ENCODE assay signal across 11 cellular contexts in the genomic region with DNA sequence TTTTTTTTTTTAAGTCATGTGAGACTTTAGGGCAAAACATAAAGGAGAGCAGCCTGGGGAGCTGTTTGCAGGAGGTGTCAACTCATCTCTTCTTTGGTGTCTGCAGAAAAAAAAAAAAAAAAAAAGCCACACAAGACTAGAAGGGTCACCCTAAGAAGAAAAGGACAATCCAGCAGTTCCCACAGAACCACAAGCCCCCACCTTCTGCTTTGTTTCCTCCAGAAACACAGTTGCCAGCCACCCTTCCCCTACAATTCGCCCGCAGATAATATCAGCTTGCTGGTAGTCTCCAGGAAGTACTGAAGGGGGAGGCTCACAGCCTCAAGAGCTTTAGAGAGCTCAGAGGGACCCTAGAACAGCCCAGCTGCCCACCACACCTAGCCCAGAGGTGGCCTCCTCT. TPM values are rescaled to one million over a fixed set of nuclear protein-coding genes. Genes with fewer than 3 reads are reported as not detected.
DNase-seq lines count a peak whose midpoint lies in the region; ATAC-seq, FAIRE-seq and TF ChIP-seq lines count a peak whose summit lies in the region.
"Had no signal": no experiment of that assay in that cellular context is flagged by ENCODE, and none has a peak within 500 bp of the region (broad histone marks: within the 10 kb centered on the region; RNA-seq: fewer than 3 reads in every experiment).

No MANE protein-coding gene starts in this region.

- peaks cover 62% of the 10 kb centered on the region for H3K4me1 Mint-ChIP-seq in activated CD8-positive, alpha-beta memory T cell treated with anti-CD3 and anti-CD28 coated beads, Interleukin-2, amount 10 ng/mL, durations not matched to agents 7 days and 5 days

- peak overlapping the region; percentile 62 for H3K4me3 Mint-ChIP-seq in activated CD8-positive, alpha-beta memory T cell treated with anti-CD3 and anti-CD28 coated beads, Interleukin-2, amount 10 ng/mL, durations not matched to agents 7 days and 5 days

- peak; percentile 80 for ATAC-seq in activated CD8-positive, alpha-beta memory T cell treated with anti-CD3 and anti-CD28 coated beads, Interleukin-2, amount 10 ng/mL, durations not matched to agents 7 days and 5 days
- ATAC-seq in HG02973 (IDR thresholded peaks at IDR 0.05; ENCODE audit: unreplicated experiment) = no peak
- ATAC-seq: A549 had no signal

- CTCF ChIA-PET in activated CD8-positive, alpha-beta memory T cell treated with anti-CD3 and anti-CD28 coated beads, Interleukin-2, amount 10 ng/mL, durations not matched to agents 7 days and 5 days (lab: Charles Lee) = interaction anchor here (0.8 to 2.7 kb wide), 13 partner anchors 11 to 721 kb away, joined by 3 to 30 read pairs (median 5); a partner anchor contains a TSS

- no peak for FAIRE-seq in RCC 7860 (lab: Jason Lieb, UNC)
- FAIRE-seq: A549, GM18507 had no signal

- DNase-seq in activated CD8-positive, alpha-beta memory T cell treated with anti-CD3 and anti-CD28 coated beads, Interleukin-2, amount 10 ng/mL, durations not matched to agents 7 days and 5 days = peak; percentile 96
- DNase-seq in activated CD8-positive, alpha-beta memory T cell treated with anti-CD3 and anti-CD28 coated beads, Interleukin-2, amount 50 U/mL, for 48 hours = no peak
- no peak for DNase-seq in coronary artery (ENCODE audit: low spot score)
- DNase-seq in substantia nigra (lab: John Stamatoyannopoulos, UW) = no peak
- DNase-seq in RCC 7860 (ENCODE audit: low spot score) = no peak
- DNase-seq in foreskin melanocyte = no peak
- DNase-seq: amniotic stem cell had no signal

- peak overlapping the region; percentile 21 for H3K4me3 ChIP-seq in coronary artery
- H3K4me3 ChIP-seq: A549 had no signal

- peak overlapping the region; percentile 92 for H3K27ac Mint-ChIP-seq in activated CD8-positive, alpha-beta memory T cell treated with anti-CD3 and anti-CD28 coated beads, Interleukin-2, amount 10 ng/mL, durations not matched to agents 7 days and 5 days

- no peaks in the 10 kb centered on the region for H3K9me3 Mint-ChIP-seq in activated CD8-positive, alpha-beta memory T cell treated with anti-CD3 and anti-CD28 coated beads, Interleukin-2, amount 10 ng/mL, durations not matched to agents 7 days and 5 days (ENCODE audit: low read depth)

- H3K27ac ChIP-seq in coronary artery (peak overlapping the region in 1 of 2 donors; percentile 37), substantia nigra (ENCODE audit: low read depth, low read length, poor library complexity, severe bottlenecking) (peak overlapping the region; percentile 33)
- H3K27ac ChIP-seq: A549 had no signal

- no peak for TF ChIP-seq CTCF in coronary artery (IDR thresholded peaks at IDR 0.05)

- H3K27me3 Mint-ChIP-seq in activated CD8-positive, alpha-beta memory T cell treated with anti-CD3 and anti-CD28 coated beads, Interleukin-2, amount 10 ng/mL, durations not matched to agents 7 days and 5 days = no peaks in the 10 kb centered on the region

- H3K36me3 Mint-ChIP-seq in activated CD8-positive, alpha-beta memory T cell treated with anti-CD3 and anti-CD28 coated beads, Interleukin-2, amount 10 ng/mL, durations not matched to agents 7 days and 5 days = peaks cover 14% of the 10 kb centered on the region

TF ChIP-seq in PFSK-1, 5 proteins besides CTCF, POLR2A, EP300 and RAD21:
- TF ChIP-seq POLR2AphosphoS5 (IDR thresholded peaks at IDR 0.05; ENCODE audit: low read depth, low read length) (peak; percentile 6; the same call in 1 of the 2 replicates), FOXP2 (optimal IDR thresholded peaks at IDR 0.05; ENCODE audit: borderline replicate concordance, extremely low read depth, extremely low read length, insufficient read depth) (no peak), SIN3A (IDR thresholded peaks at IDR 0.05; ENCODE audit: borderline replicate concordance, insufficient read depth, low read length) (no peak)
- TF ChIP-seq, protein P1, sequence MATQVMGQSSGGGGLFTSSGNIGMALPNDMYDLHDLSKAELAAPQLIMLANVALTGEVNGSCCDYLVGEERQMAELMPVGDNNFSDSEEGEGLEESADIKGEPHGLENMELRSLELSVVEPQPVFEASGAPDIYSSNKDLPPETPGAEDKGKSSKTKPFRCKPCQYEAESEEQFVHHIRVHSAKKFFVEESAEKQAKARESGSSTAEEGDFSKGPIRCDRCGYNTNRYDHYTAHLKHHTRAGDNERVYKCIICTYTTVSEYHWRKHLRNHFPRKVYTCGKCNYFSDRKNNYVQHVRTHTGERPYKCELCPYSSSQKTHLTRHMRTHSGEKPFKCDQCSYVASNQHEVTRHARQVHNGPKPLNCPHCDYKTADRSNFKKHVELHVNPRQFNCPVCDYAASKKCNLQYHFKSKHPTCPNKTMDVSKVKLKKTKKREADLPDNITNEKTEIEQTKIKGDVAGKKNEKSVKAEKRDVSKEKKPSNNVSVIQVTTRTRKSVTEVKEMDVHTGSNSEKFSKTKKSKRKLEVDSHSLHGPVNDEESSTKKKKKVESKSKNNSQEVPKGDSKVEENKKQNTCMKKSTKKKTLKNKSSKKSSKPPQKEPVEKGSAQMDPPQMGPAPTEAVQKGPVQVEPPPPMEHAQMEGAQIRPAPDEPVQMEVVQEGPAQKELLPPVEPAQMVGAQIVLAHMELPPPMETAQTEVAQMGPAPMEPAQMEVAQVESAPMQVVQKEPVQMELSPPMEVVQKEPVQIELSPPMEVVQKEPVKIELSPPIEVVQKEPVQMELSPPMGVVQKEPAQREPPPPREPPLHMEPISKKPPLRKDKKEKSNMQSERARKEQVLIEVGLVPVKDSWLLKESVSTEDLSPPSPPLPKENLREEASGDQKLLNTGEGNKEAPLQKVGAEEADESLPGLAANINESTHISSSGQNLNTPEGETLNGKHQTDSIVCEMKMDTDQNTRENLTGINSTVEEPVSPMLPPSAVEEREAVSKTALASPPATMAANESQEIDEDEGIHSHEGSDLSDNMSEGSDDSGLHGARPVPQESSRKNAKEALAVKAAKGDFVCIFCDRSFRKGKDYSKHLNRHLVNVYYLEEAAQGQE (IDR thresholded peaks at IDR 0.05; ENCODE audit: insufficient read depth in 1 of 2, low read depth in 2 of 2, low read length in 2 of 2) = no peak

RNA-seq across cellular contexts. Expression of a gene that starts 22.3 kb away (rescaled TPM):
- total RNA-seq in activated CD8-positive, alpha-beta memory T cell treated with anti-CD3 and anti-CD28 coated beads, Interleukin-2, amount 10 ng/mL, durations not matched to agents 7 days and 5 days = 10 to 100 TPM; 67.4 to 72.6 TPM
- 31.1 TPM for polyA plus RNA-seq in PFSK-1 (2012; ENCODE audit: insufficient read length, low read depth)

RNA-seq across cellular contexts. Expression of a gene that starts 34.9 kb away (rescaled TPM):
- 100 to 1,000 TPM; 201 to 238 TPM for total RNA-seq in activated CD8-positive, alpha-beta memory T cell treated with anti-CD3 and anti-CD28 coated beads, Interleukin-2, amount 10 ng/mL, durations not matched to agents 7 days and 5 days
- polyA plus RNA-seq in PFSK-1 (2012; ENCODE audit: insufficient read length, low read depth) = 462 TPM
